Comparison of ENCODE assay signal across 1 cellular context in genomic region chr2:227311861-227312506, GRCh38.
TF ChIP-seq lines count a peak whose summit lies in the region.

No MANE protein-coding gene starts in this region.

TF ChIP-seq in HepG2, 621 proteins besides CTCF, POLR2A, EP300 and RAD21 (continued from another document and continues in another):
- TF ChIP-seq PATZ1 (CRISPR knock-in tag; IDR thresholded peaks at IDR 0.05) (0 out of 2 replicates have a peak, but pooled peaks have one; percentile 8), ZFP82 (CRISPR knock-in tag; IDR thresholded peaks at IDR 0.05; ENCODE audit: borderline replicate concordance) (no peak), SSRP1 (CRISPR knock-in tag; IDR thresholded peaks at IDR 0.05) (no peak), RELA (CRISPR knock-in tag; IDR thresholded peaks at IDR 0.05) (no peak), UBTF (CRISPR knock-in tag; IDR thresholded peaks at IDR 0.05) (no peak), ZNF747 (CRISPR knock-in tag; IDR thresholded peaks at IDR 0.05; ENCODE audit: borderline replicate concordance) (no peak), MAF1 (CRISPR knock-in tag; IDR thresholded peaks at IDR 0.05; ENCODE audit: borderline replicate concordance) (no peak), TOPORS (CRISPR knock-in tag; IDR thresholded peaks at IDR 0.05) (no peak), SNAI1 (CRISPR knock-in tag; IDR thresholded peaks at IDR 0.05; ENCODE audit: borderline replicate concordance) (no peak), FOXC1 (CRISPR knock-in tag; IDR thresholded peaks at IDR 0.05; ENCODE audit: borderline replicate concordance) (no peak), MED13 (CRISPR knock-in tag; IDR thresholded peaks at IDR 0.05) (no peak), ZBTB25 (CRISPR knock-in tag; IDR thresholded peaks at IDR 0.05) (no peak), CENPX (CRISPR knock-in tag; IDR thresholded peaks at IDR 0.05) (no peak), BATF2 (CRISPR knock-in tag; IDR thresholded peaks at IDR 0.05) (no peak), ZNF841 (CRISPR knock-in tag; IDR thresholded peaks at IDR 0.05; ENCODE audit: borderline replicate concordance) (no peak), BRCA1 (CRISPR knock-in tag; IDR thresholded peaks at IDR 0.05) (no peak), ELF3 (CRISPR knock-in tag; IDR thresholded peaks at IDR 0.05) (peak; percentile 24; the same call in 1 of the 2 replicates), HCFC1 (IDR thresholded peaks at IDR 0.05; ENCODE audit: low read depth, low read length) (no peak), JUN (CRISPR knock-in tag; IDR thresholded peaks at IDR 0.05) (no peak), HOMEZ (CRISPR knock-in tag; IDR thresholded peaks at IDR 0.05; ENCODE audit: low read depth) (no peak), ZBTB33 (CRISPR knock-in tag; IDR thresholded peaks at IDR 0.05) (no peak), ERF (CRISPR knock-in tag; IDR thresholded peaks at IDR 0.05) (no peak; the same call in 1 of the 2 replicates), ZNF224 (CRISPR knock-in tag; IDR thresholded peaks at IDR 0.05) (no peak), MEIS1 (CRISPR knock-in tag; IDR thresholded peaks at IDR 0.05; ENCODE audit: borderline replicate concordance) (no peak), ETV6 (CRISPR knock-in tag; conservative IDR thresholded peaks at IDR 0.05) (no peak), ZNF792 (CRISPR knock-in tag; IDR thresholded peaks at IDR 0.05) (no peak), CBX2 (IDR thresholded peaks at IDR 0.05; ENCODE audit: low read depth, low read length) (no peak), CBX2 (CRISPR knock-in tag; IDR thresholded peaks at IDR 0.05; ENCODE audit: low read depth) (no peak), ZNF773 (CRISPR knock-in tag; IDR thresholded peaks at IDR 0.05; ENCODE audit: borderline replicate concordance) (no peak), ZNF558 (CRISPR knock-in tag; IDR thresholded peaks at IDR 0.05; ENCODE audit: borderline replicate concordance) (no peak), NFIC (IDR thresholded peaks at IDR 0.05; ENCODE audit: low read length) (peak; percentile 65), MIER2 (CRISPR knock-in tag; IDR thresholded peaks at IDR 0.05) (no peak), ZNF878 (CRISPR knock-in tag; IDR thresholded peaks at IDR 0.05) (no peak), EEA1 (CRISPR knock-in tag; IDR thresholded peaks at IDR 0.05; ENCODE audit: borderline replicate concordance) (no peak)
- TF ChIP-seq, protein P1, sequence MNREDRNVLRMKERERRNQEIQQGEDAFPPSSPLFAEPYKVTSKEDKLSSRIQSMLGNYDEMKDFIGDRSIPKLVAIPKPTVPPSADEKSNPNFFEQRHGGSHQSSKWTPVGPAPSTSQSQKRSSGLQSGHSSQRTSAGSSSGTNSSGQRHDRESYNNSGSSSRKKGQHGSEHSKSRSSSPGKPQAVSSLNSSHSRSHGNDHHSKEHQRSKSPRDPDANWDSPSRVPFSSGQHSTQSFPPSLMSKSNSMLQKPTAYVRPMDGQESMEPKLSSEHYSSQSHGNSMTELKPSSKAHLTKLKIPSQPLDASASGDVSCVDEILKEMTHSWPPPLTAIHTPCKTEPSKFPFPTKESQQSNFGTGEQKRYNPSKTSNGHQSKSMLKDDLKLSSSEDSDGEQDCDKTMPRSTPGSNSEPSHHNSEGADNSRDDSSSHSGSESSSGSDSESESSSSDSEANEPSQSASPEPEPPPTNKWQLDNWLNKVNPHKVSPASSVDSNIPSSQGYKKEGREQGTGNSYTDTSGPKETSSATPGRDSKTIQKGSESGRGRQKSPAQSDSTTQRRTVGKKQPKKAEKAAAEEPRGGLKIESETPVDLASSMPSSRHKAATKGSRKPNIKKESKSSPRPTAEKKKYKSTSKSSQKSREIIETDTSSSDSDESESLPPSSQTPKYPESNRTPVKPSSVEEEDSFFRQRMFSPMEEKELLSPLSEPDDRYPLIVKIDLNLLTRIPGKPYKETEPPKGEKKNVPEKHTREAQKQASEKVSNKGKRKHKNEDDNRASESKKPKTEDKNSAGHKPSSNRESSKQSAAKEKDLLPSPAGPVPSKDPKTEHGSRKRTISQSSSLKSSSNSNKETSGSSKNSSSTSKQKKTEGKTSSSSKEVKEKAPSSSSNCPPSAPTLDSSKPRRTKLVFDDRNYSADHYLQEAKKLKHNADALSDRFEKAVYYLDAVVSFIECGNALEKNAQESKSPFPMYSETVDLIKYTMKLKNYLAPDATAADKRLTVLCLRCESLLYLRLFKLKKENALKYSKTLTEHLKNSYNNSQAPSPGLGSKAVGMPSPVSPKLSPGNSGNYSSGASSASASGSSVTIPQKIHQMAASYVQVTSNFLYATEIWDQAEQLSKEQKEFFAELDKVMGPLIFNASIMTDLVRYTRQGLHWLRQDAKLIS (CRISPR knock-in tag; IDR thresholded peaks at IDR 0.05) = no peak
- TF ChIP-seq, protein P2, sequence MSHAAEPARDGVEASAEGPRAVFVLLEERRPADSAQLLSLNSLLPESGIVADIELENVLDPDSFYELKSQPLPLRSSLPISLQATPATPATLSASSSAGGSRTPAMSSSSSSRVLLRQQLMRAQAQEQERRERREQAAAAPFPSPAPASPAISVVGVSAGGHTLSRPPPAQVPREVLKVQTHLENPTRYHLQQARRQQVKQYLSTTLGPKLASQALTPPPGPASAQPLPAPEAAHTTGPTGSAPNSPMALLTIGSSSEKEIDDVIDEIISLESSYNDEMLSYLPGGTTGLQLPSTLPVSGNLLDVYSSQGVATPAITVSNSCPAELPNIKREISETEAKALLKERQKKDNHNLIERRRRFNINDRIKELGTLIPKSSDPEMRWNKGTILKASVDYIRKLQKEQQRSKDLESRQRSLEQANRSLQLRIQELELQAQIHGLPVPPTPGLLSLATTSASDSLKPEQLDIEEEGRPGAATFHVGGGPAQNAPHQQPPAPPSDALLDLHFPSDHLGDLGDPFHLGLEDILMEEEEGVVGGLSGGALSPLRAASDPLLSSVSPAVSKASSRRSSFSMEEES (CRISPR knock-in tag; IDR thresholded peaks at IDR 0.05) = no peak
- TF ChIP-seq, protein P3, sequence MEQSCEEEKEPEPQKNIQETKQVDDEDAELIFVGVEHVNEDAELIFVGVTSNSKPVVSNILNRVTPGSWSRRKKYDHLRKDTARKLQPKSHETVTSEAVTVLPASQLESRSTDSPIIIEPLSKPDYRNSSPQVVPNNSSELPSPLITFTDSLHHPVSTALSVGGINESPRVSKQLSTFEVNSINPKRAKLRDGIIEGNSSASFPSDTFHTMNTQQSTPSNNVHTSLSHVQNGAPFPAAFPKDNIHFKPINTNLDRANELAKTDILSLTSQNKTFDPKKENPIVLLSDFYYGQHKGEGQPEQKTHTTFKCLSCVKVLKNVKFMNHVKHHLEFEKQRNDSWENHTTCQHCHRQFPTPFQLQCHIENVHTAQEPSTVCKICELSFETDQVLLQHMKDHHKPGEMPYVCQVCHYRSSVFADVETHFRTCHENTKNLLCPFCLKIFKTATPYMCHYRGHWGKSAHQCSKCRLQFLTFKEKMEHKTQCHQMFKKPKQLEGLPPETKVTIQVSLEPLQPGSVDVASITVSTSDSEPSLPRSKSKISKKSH (CRISPR knock-in tag; IDR thresholded peaks at IDR 0.05; ENCODE audit: borderline replicate concordance) = no peak
- TF ChIP-seq, protein P4, sequence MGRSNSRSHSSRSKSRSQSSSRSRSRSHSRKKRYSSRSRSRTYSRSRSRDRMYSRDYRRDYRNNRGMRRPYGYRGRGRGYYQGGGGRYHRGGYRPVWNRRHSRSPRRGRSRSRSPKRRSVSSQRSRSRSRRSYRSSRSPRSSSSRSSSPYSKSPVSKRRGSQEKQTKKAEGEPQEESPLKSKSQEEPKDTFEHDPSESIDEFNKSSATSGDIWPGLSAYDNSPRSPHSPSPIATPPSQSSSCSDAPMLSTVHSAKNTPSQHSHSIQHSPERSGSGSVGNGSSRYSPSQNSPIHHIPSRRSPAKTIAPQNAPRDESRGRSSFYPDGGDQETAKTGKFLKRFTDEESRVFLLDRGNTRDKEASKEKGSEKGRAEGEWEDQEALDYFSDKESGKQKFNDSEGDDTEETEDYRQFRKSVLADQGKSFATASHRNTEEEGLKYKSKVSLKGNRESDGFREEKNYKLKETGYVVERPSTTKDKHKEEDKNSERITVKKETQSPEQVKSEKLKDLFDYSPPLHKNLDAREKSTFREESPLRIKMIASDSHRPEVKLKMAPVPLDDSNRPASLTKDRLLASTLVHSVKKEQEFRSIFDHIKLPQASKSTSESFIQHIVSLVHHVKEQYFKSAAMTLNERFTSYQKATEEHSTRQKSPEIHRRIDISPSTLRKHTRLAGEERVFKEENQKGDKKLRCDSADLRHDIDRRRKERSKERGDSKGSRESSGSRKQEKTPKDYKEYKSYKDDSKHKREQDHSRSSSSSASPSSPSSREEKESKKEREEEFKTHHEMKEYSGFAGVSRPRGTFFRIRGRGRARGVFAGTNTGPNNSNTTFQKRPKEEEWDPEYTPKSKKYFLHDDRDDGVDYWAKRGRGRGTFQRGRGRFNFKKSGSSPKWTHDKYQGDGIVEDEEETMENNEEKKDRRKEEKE (IDR thresholded peaks at IDR 0.05) = no peak
